In genomic region chr1:234231061-234231892, GRCh38 we compare ENCODE assay signal across 12 cellular contexts.
A peak's percentile ranks its signal among the peaks of the same experiment; 100 is the strongest.
DNase-seq lines count a peak whose midpoint lies in the region; FAIRE-seq and TF ChIP-seq lines count a peak whose summit lies in the region.
"Had no signal": no experiment of that assay in that cellular context is flagged by ENCODE, and none has a peak within 500 bp of the region (broad histone marks: within the 10 kb centered on the region; RNA-seq: fewer than 3 reads in every experiment).

No MANE protein-coding gene starts in this region.

- WGBS in endodermal cell (ENCODE audit: insufficient coverage in 1 of 2, insufficient read length in 1 of 2), 2 experiments = 94 to 95% methylated on average over 29 to 55 of the region's 55 CpGs

- peak; percentile 16 for DNase-seq in stimulated activated CD4-positive, alpha-beta T cell treated with anti-CD3 and anti-CD28 coated beads, Interleukin-4, amount 100 ng/mL, for 1 hour
- no peak for DNase-seq in stimulated activated CD4-positive, alpha-beta T cell treated with anti-CD3 and anti-CD28 coated beads, Interleukin-2, amount 100 ng/mL, for 48 hours
- DNase-seq in LNCaP clone FGC (ENCODE audit: low read depth) (no peak), endodermal cell (peak; percentile 91), GM12892 (ENCODE audit: insufficient read length) (no peak), NCI-H345 (lab: John Stamatoyannopoulos, UW) (no peak), C1 segment of cervical spinal cord (lab: John Stamatoyannopoulos, UW) (no peak), GM12891 (ENCODE audit: insufficient read length, low spot score) (no peak)
- DNase-seq: mesenchymal stem cell; stimulated activated naive B cell treated with anti-CD40 and anti-IgM and Interleukin-4, amounts not matched to agents 10 μg/mL and 1 μg/mL and 100 μg/mL, for 72 hours had no signal

- H3K4me1 ChIP-seq in endodermal cell (ENCODE audit: control insufficient read depth, insufficient read depth, low read length) = peaks cover 36% of the 10 kb centered on the region

- H3K4me3 ChIP-seq in LNCaP clone FGC (ENCODE audit: low read depth, low read length) = no peak overlapping the region
- peak overlapping the region; percentile 39 for H3K4me3 ChIP-seq in endodermal cell (ENCODE audit: low read length)

- peaks cover 20% of the 10 kb centered on the region for H3K36me3 Mint-ChIP-seq in endodermal cell (ENCODE audit: low read depth)
- H3K36me3 Mint-ChIP-seq: stimulated activated naive B cell treated with anti-CD40 and anti-IgM and Interleukin-4, amounts not matched to agents 10 μg/mL and 1 μg/mL and 100 μg/mL, for 72 hours had no signal

- no peaks in the 10 kb centered on the region for H3K27me3 ChIP-seq in endodermal cell (ENCODE audit: control insufficient read depth, insufficient read depth, low read length, poor library complexity, severe bottlenecking)

- FAIRE-seq in GM12892 (lab: Jason Lieb, UNC) (no peak), GM12891 (lab: Jason Lieb, UNC) (no peak)
- FAIRE-seq: astrocyte had no signal

- peaks cover 5% of the 10 kb centered on the region for H3K27me3 Mint-ChIP-seq in endodermal cell (ENCODE audit: insufficient read depth)

- no peak overlapping the region for H3K27ac Mint-ChIP-seq in endodermal cell
- H3K27ac Mint-ChIP-seq: stimulated activated naive B cell treated with anti-CD40 and anti-IgM and Interleukin-4, amounts not matched to agents 10 μg/mL and 1 μg/mL and 100 μg/mL, for 72 hours had no signal

- no peak overlapping the region for H3K9ac ChIP-seq in endodermal cell (ENCODE audit: extremely low read depth, low read length, poor library complexity, severe bottlenecking)

- peaks cover 52% of the 10 kb centered on the region for H3K4me1 Mint-ChIP-seq in endodermal cell

- no peaks in the 10 kb centered on the region for H3K9me3 Mint-ChIP-seq in endodermal cell
- H3K9me3 Mint-ChIP-seq: stimulated activated naive B cell treated with anti-CD40 and anti-IgM and Interleukin-4, amounts not matched to agents 10 μg/mL and 1 μg/mL and 100 μg/mL, for 72 hours had no signal

- no peaks in the 10 kb centered on the region for H3K9me3 ChIP-seq in endodermal cell (ENCODE audit: control insufficient read depth, low read length)

- TF ChIP-seq CTCF in LNCaP clone FGC (IDR thresholded peaks at IDR 0.05; ENCODE audit: control insufficient read depth, extremely low read depth, insufficient read depth) (peak; percentile 31), endodermal cell (conservative IDR thresholded peaks at IDR 0.05) (peak; percentile 81)

- H3K4me3 Mint-ChIP-seq in endodermal cell = peak overlapping the region; percentile 34
- H3K4me3 Mint-ChIP-seq: stimulated activated naive B cell treated with anti-CD40 and anti-IgM and Interleukin-4, amounts not matched to agents 10 μg/mL and 1 μg/mL and 100 μg/mL, for 72 hours had no signal

- H3K36me3 ChIP-seq in endodermal cell (ENCODE audit: control insufficient read depth, insufficient read depth, low read length) = no peaks in the 10 kb centered on the region

- TF ChIP-seq POLR2A in GM12892 (IDR thresholded peaks at IDR 0.05; ENCODE audit: low read depth, low read length) = no peak
- TF ChIP-seq POLR2A in GM12891 (IDR thresholded peaks at IDR 0.05; ENCODE audit: low read depth, low read length) = no peak

- H3K27ac ChIP-seq in endodermal cell (ENCODE audit: low read depth, low read length) = peak overlapping the region; percentile 74
- H3K27ac ChIP-seq: skin epidermis had no signal

TF ChIP-seq in GM12891, 5 proteins besides CTCF, POLR2A, EP300 and RAD21:
- TF ChIP-seq PAX5 (IDR thresholded peaks at IDR 0.05; ENCODE audit: insufficient read depth, low read length, severe bottlenecking) (no peak), TAF1 (IDR thresholded peaks at IDR 0.05; ENCODE audit: low read depth, low read length) (no peak), SPI1 (IDR thresholded peaks at IDR 0.05; ENCODE audit: low read depth, low read length) (no peak), POU2F2 (IDR thresholded peaks at IDR 0.05; ENCODE audit: low read depth, low read length) (no peak)

Comparison
In these comparisons a context has a peak if more than half of its experiments do, and no peak if none do; other contexts are left out.
1. DNase-seq: peak in stimulated activated CD4-positive, alpha-beta T cell treated with anti-CD3 and anti-CD28 coated beads, Interleukin-4, amount 100 ng/mL, for 1 hour (single experiment) and endodermal cell (single experiment); none in stimulated activated CD4-positive, alpha-beta T cell treated with anti-CD3 and anti-CD28 coated beads, Interleukin-2, amount 100 ng/mL, for 48 hours (0 of 2), LNCaP clone FGC (single experiment), GM12892 (single experiment), NCI-H345 (single experiment), C1 segment of cervical spinal cord (0 of 14) and GM12891 (single experiment).